Comparison of ENCODE assay signal across 2 cellular contexts in genomic region chr2:105660489-105660888, GRCh38.
TF ChIP-seq lines count a peak whose summit lies in the region.

No MANE protein-coding gene starts in this region.

TF ChIP-seq in HCT116, 20 proteins besides CTCF, POLR2A, EP300 and RAD21 (continued from another document):
- TF ChIP-seq FOSL1 (IDR thresholded peaks at IDR 0.05; ENCODE audit: low read depth): 0 out of 2 replicates have a peak, but pooled peaks have one; percentile 13

TF ChIP-seq in K562, 482 proteins besides CTCF, POLR2A, EP300 and RAD21 (continued from another document):
- no peak for TF ChIP-seq MIER1 (IDR thresholded peaks at IDR 0.05; ENCODE audit: low read depth)
